Comparison of ENCODE assay signal across 24 cellular contexts in genomic region chr2:118300807-118301206, GRCh38.
"Had no signal": no experiment of that assay in that cellular context is flagged by ENCODE, and none has a peak within 500 bp of the region (broad histone marks: within the 10 kb centered on the region; RNA-seq: fewer than 3 reads in every experiment).

No MANE protein-coding gene starts in this region.

- H3K9me3 ChIP-seq: heart right ventricle, mucosa of descending colon, neutrophil, pancreas, right lobe of liver, testis, tibial artery had no signal

- H3K4me3 ChIP-seq: dorsolateral prefrontal cortex, heart right ventricle, lung, mucosa of descending colon, pancreas, right lobe of liver, testis, tibial artery had no signal

- H3K4me1 ChIP-seq: heart right ventricle, pancreas, right lobe of liver, testis, tibial artery had no signal

- H3K36me3 ChIP-seq: heart right ventricle, neutrophil, pancreas, right lobe of liver, tibial artery had no signal

- ATAC-seq: esophagus mucosa; heart right ventricle; left lobe of liver; mucosa of descending colon; natural killer cell treated with Interleukin-12 subunit alpha and Interleukin-12 subunit beta and Interleukin-15 and Interleukin-18, amount 100 ng/mL, for 72 hours; pancreas; right lobe of liver; stimulated activated memory B cell treated with anti-CD40 and anti-IgM and Interleukin-4, amounts not matched to agents 10 μg/mL and 1 μg/mL and 100 μg/mL, for 72 hours; stimulated activated naive CD8-positive, alpha-beta T cell treated with anti-CD3 and anti-CD28 coated beads, Interleukin-15, Interleukin-2, amounts not matched to agents 100 U/mL and 50 U/mL, for 24 hours had no signal

- H3K27me3 ChIP-seq: pancreas, right lobe of liver, testis had no signal

- DNase-seq: dorsolateral prefrontal cortex; effector CD4-positive, alpha-beta T cell; foreskin melanocyte; glutamatergic neuron; heart right ventricle; hippocampal formation; islet precursor cell; mesenchymal stem cell; mucosa of descending colon; naive B cell; pancreas; right lobe of liver; stimulated activated CD4-positive, alpha-beta T cell treated with anti-CD3 and anti-CD28 coated beads, Interleukin-4, amount 100 ng/mL, for 4 hours; stimulated activated naive CD8-positive, alpha-beta T cell treated with anti-CD3 and anti-CD28 coated beads, Interleukin-15, Interleukin-2, amounts not matched to agents 100 U/mL and 50 U/mL, for 24 hours; substantia nigra; testis; tibial artery had no signal

- H3K27ac ChIP-seq: dorsolateral prefrontal cortex, epithelial cell of prostate, heart right ventricle, neutrophil, pancreas, right lobe of liver, testis, tibial artery had no signal
